1 cellular context compared by ENCODE assay signal in the genomic region with DNA sequence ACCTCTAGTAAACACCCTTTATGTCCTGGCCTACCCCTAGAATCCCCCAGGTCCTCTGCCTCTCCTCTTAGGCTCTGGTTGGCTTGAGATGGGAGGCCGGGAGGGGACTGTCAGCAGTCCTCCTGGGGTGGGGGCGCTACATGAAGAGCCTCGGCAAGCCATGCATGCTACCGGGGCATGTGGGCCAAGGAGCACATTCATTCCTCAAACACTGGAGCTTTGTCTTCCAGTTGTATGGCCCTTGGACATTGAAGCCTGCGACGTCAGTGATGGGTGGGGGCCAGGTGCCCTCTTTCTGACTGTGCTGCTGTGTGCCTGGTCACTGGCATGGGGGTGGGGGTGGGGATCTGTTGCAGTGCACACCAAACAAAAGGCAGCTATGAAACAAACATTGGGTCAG.
TF ChIP-seq lines count a peak whose summit lies in the region.

No MANE protein-coding gene starts in this region.

TF ChIP-seq in HepG2, 621 proteins besides CTCF, POLR2A, EP300 and RAD21 (continued from another document and continues in another):
- TF ChIP-seq, protein P1, sequence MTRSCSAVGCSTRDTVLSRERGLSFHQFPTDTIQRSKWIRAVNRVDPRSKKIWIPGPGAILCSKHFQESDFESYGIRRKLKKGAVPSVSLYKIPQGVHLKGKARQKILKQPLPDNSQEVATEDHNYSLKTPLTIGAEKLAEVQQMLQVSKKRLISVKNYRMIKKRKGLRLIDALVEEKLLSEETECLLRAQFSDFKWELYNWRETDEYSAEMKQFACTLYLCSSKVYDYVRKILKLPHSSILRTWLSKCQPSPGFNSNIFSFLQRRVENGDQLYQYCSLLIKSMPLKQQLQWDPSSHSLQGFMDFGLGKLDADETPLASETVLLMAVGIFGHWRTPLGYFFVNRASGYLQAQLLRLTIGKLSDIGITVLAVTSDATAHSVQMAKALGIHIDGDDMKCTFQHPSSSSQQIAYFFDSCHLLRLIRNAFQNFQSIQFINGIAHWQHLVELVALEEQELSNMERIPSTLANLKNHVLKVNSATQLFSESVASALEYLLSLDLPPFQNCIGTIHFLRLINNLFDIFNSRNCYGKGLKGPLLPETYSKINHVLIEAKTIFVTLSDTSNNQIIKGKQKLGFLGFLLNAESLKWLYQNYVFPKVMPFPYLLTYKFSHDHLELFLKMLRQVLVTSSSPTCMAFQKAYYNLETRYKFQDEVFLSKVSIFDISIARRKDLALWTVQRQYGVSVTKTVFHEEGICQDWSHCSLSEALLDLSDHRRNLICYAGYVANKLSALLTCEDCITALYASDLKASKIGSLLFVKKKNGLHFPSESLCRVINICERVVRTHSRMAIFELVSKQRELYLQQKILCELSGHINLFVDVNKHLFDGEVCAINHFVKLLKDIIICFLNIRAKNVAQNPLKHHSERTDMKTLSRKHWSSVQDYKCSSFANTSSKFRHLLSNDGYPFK (CRISPR knock-in tag; IDR thresholded peaks at IDR 0.05; ENCODE audit: borderline replicate concordance): peak; percentile 99
- TF ChIP-seq, protein P2, sequence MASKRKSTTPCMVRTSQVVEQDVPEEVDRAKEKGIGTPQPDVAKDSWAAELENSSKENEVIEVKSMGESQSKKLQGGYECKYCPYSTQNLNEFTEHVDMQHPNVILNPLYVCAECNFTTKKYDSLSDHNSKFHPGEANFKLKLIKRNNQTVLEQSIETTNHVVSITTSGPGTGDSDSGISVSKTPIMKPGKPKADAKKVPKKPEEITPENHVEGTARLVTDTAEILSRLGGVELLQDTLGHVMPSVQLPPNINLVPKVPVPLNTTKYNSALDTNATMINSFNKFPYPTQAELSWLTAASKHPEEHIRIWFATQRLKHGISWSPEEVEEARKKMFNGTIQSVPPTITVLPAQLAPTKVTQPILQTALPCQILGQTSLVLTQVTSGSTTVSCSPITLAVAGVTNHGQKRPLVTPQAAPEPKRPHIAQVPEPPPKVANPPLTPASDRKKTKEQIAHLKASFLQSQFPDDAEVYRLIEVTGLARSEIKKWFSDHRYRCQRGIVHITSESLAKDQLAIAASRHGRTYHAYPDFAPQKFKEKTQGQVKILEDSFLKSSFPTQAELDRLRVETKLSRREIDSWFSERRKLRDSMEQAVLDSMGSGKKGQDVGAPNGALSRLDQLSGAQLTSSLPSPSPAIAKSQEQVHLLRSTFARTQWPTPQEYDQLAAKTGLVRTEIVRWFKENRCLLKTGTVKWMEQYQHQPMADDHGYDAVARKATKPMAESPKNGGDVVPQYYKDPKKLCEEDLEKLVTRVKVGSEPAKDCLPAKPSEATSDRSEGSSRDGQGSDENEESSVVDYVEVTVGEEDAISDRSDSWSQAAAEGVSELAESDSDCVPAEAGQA (IDR thresholded peaks at IDR 0.05; ENCODE audit: low read depth): no peak
- TF ChIP-seq, protein P2 (CRISPR knock-in tag; IDR thresholded peaks at IDR 0.05; ENCODE audit: borderline replicate concordance): no peak
- TF ChIP-seq, protein P3, sequence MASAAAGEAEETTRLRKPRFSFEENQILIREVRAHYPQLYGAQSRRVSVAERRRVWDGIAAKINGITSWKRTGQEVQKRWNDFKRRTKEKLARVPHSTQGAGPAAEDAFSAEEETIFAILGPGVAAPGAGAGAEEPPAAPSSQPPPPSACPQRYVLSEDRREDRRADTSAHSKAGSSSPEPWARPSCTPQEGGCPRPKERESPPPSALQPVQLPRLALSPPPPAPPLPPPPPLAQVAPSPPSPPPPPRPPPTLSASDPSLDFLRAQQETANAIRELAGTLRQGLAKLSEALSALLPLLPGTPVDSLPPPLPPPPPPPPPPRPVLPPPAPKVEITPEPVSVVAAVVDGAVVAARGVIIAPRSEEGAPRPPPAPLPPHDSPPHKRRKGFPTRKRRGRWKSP (CRISPR knock-in tag; IDR thresholded peaks at IDR 0.05): no peak
- TF ChIP-seq, protein P4, sequence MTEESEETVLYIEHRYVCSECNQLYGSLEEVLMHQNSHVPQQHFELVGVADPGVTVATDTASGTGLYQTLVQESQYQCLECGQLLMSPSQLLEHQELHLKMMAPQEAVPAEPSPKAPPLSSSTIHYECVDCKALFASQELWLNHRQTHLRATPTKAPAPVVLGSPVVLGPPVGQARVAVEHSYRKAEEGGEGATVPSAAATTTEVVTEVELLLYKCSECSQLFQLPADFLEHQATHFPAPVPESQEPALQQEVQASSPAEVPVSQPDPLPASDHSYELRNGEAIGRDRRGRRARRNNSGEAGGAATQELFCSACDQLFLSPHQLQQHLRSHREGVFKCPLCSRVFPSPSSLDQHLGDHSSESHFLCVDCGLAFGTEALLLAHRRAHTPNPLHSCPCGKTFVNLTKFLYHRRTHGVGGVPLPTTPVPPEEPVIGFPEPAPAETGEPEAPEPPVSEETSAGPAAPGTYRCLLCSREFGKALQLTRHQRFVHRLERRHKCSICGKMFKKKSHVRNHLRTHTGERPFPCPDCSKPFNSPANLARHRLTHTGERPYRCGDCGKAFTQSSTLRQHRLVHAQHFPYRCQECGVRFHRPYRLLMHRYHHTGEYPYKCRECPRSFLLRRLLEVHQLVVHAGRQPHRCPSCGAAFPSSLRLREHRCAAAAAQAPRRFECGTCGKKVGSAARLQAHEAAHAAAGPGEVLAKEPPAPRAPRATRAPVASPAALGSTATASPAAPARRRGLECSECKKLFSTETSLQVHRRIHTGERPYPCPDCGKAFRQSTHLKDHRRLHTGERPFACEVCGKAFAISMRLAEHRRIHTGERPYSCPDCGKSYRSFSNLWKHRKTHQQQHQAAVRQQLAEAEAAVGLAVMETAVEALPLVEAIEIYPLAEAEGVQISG (CRISPR knock-in tag; IDR thresholded peaks at IDR 0.05): peak; percentile 20; the same call in 1 of the 2 replicates
- TF ChIP-seq, protein P5, sequence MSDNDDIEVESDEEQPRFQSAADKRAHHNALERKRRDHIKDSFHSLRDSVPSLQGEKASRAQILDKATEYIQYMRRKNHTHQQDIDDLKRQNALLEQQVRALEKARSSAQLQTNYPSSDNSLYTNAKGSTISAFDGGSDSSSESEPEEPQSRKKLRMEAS (IDR thresholded peaks at IDR 0.05): peak; percentile 63
- TF ChIP-seq ZNF10 (CRISPR knock-in tag; IDR thresholded peaks at IDR 0.05; ENCODE audit: borderline replicate concordance, low read depth): no peak
- no peak for TF ChIP-seq ZNF724P (CRISPR knock-in tag; IDR thresholded peaks at IDR 0.05; ENCODE audit: borderline replicate concordance)
- TF ChIP-seq, protein P6, sequence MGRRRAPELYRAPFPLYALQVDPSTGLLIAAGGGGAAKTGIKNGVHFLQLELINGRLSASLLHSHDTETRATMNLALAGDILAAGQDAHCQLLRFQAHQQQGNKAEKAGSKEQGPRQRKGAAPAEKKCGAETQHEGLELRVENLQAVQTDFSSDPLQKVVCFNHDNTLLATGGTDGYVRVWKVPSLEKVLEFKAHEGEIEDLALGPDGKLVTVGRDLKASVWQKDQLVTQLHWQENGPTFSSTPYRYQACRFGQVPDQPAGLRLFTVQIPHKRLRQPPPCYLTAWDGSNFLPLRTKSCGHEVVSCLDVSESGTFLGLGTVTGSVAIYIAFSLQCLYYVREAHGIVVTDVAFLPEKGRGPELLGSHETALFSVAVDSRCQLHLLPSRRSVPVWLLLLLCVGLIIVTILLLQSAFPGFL (CRISPR knock-in tag; IDR thresholded peaks at IDR 0.05): no peak
- TF ChIP-seq ARID2 (CRISPR knock-in tag; IDR thresholded peaks at IDR 0.05; ENCODE audit: borderline replicate concordance): no peak
- no peak for TF ChIP-seq ZEB1 (IDR thresholded peaks at IDR 0.05; ENCODE audit: insufficient replicate concordance, low read depth)
- TF ChIP-seq, protein P7, sequence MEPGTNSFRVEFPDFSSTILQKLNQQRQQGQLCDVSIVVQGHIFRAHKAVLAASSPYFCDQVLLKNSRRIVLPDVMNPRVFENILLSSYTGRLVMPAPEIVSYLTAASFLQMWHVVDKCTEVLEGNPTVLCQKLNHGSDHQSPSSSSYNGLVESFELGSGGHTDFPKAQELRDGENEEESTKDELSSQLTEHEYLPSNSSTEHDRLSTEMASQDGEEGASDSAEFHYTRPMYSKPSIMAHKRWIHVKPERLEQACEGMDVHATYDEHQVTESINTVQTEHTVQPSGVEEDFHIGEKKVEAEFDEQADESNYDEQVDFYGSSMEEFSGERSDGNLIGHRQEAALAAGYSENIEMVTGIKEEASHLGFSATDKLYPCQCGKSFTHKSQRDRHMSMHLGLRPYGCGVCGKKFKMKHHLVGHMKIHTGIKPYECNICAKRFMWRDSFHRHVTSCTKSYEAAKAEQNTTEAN (CRISPR knock-in tag; conservative IDR thresholded peaks at IDR 0.05): no peak
- TF ChIP-seq ZNF383 (CRISPR knock-in tag; IDR thresholded peaks at IDR 0.05; ENCODE audit: borderline replicate concordance): no peak
- no peak for TF ChIP-seq ZNF614 (CRISPR knock-in tag; IDR thresholded peaks at IDR 0.05; ENCODE audit: borderline replicate concordance)
- TF ChIP-seq ZFP36 (IDR thresholded peaks at IDR 0.05; ENCODE audit: borderline replicate concordance, low read depth, low read length, partially characterized antibody): no peak
- TF ChIP-seq, protein P8, sequence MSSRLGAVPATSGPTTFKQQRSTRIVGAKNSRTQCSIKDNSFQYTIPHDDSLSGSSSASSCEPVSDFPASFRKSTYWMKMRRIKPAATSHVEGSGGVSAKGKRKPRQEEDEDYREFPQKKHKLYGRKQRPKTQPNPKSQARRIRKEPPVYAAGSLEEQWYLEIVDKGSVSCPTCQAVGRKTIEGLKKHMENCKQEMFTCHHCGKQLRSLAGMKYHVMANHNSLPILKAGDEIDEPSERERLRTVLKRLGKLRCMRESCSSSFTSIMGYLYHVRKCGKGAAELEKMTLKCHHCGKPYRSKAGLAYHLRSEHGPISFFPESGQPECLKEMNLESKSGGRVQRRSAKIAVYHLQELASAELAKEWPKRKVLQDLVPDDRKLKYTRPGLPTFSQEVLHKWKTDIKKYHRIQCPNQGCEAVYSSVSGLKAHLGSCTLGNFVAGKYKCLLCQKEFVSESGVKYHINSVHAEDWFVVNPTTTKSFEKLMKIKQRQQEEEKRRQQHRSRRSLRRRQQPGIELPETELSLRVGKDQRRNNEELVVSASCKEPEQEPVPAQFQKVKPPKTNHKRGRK (CRISPR knock-in tag; IDR thresholded peaks at IDR 0.05): no peak
- TF ChIP-seq MATR3 (CRISPR knock-in tag; IDR thresholded peaks at IDR 0.05): no peak
- TF ChIP-seq, protein P9, sequence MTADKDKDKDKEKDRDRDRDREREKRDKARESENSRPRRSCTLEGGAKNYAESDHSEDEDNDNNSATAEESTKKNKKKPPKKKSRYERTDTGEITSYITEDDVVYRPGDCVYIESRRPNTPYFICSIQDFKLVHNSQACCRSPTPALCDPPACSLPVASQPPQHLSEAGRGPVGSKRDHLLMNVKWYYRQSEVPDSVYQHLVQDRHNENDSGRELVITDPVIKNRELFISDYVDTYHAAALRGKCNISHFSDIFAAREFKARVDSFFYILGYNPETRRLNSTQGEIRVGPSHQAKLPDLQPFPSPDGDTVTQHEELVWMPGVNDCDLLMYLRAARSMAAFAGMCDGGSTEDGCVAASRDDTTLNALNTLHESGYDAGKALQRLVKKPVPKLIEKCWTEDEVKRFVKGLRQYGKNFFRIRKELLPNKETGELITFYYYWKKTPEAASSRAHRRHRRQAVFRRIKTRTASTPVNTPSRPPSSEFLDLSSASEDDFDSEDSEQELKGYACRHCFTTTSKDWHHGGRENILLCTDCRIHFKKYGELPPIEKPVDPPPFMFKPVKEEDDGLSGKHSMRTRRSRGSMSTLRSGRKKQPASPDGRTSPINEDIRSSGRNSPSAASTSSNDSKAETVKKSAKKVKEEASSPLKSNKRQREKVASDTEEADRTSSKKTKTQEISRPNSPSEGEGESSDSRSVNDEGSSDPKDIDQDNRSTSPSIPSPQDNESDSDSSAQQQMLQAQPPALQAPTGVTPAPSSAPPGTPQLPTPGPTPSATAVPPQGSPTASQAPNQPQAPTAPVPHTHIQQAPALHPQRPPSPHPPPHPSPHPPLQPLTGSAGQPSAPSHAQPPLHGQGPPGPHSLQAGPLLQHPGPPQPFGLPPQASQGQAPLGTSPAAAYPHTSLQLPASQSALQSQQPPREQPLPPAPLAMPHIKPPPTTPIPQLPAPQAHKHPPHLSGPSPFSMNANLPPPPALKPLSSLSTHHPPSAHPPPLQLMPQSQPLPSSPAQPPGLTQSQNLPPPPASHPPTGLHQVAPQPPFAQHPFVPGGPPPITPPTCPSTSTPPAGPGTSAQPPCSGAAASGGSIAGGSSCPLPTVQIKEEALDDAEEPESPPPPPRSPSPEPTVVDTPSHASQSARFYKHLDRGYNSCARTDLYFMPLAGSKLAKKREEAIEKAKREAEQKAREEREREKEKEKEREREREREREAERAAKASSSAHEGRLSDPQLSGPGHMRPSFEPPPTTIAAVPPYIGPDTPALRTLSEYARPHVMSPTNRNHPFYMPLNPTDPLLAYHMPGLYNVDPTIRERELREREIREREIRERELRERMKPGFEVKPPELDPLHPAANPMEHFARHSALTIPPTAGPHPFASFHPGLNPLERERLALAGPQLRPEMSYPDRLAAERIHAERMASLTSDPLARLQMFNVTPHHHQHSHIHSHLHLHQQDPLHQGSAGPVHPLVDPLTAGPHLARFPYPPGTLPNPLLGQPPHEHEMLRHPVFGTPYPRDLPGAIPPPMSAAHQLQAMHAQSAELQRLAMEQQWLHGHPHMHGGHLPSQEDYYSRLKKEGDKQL (CRISPR knock-in tag; IDR thresholded peaks at IDR 0.05; ENCODE audit: low read depth): no peak
- TF ChIP-seq HOXA3 (CRISPR knock-in tag; IDR thresholded peaks at IDR 0.05): no peak
- TF ChIP-seq, protein P10, sequence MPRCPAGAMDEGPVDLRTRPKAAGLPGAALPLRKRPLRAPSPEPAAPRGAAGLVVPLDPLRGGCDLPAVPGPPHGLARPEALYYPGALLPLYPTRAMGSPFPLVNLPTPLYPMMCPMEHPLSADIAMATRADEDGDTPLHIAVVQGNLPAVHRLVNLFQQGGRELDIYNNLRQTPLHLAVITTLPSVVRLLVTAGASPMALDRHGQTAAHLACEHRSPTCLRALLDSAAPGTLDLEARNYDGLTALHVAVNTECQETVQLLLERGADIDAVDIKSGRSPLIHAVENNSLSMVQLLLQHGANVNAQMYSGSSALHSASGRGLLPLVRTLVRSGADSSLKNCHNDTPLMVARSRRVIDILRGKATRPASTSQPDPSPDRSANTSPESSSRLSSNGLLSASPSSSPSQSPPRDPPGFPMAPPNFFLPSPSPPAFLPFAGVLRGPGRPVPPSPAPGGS (CRISPR knock-in tag; IDR thresholded peaks at IDR 0.05): no peak
- TF ChIP-seq SIX4 (CRISPR knock-in tag; IDR thresholded peaks at IDR 0.05): no peak
- TF ChIP-seq MBNL3 (CRISPR knock-in tag; conservative IDR thresholded peaks at IDR 0.05): no peak
- TF ChIP-seq HOXD1 (CRISPR knock-in tag; IDR thresholded peaks at IDR 0.05): no peak
